ENCODE assay signal across 8 cellular contexts in genomic region chr17:28746611-28747045, GRCh38. TPM values are rescaled to one million over a fixed set of nuclear protein-coding genes. Genes with fewer than 3 reads are reported as not detected.
DNase-seq lines count a peak whose midpoint lies in the region; ATAC-seq and TF ChIP-seq lines count a peak whose summit lies in the region.

No MANE protein-coding gene starts in this region.

- peak overlapping the region; percentile 72 for H3K4me3 ChIP-seq in GM06990 (replicated peaks; ENCODE audit: low read depth, low read length)
- H3K4me3 ChIP-seq in dorsolateral prefrontal cortex, result peak overlapping the region in 53 of 59 donors; percentile 4 to 98 (median 84)
- peak overlapping the region; percentile 78 for H3K4me3 ChIP-seq in neural progenitor cell

- no peak for ATAC-seq in HG03095 (IDR thresholded peaks at IDR 0.05; ENCODE audit: unreplicated experiment)
- ATAC-seq in GM19351 (IDR thresholded peaks at IDR 0.05; ENCODE audit: unreplicated experiment), result no peak
- no peak for ATAC-seq in HG02981 (IDR thresholded peaks at IDR 0.05; ENCODE audit: unreplicated experiment)

- DNase-seq in GM06990 (ENCODE audit: extremely low read depth, insufficient read length), result no peak
- peak; percentile 72 for DNase-seq in NCI-H69 (lab: John Stamatoyannopoulos, UW)
- peak in 7 of 10 donors; percentile 47 to 78 (median 72) for DNase-seq in dorsolateral prefrontal cortex
- DNase-seq in neural progenitor cell (ENCODE audit: low spot score), result peak; percentile 63
- no peak for DNase-seq in NCI-H748 treated with DMSO at 0.1 percent for 48 hours (lab: John Stamatoyannopoulos, UW)

- no peaks in the 10 kb centered on the region for H3K9me3 ChIP-seq in neural progenitor cell (ENCODE audit: low read depth)

- intact Hi-C loops in dorsolateral prefrontal cortex (cut with DNase I), result loop anchor here (5.0 to 10.0 kb wide), 2 partner anchors 62 to 156 kb away; partner anchors contain the start of gene DHRS13 (in 2 of the 2)

- H3K9me3 Mint-ChIP-seq in neural progenitor cell, result no peaks in the 10 kb centered on the region

- TF ChIP-seq CTCF in GM06990 (IDR thresholded peaks at IDR 0.05; ENCODE audit: insufficient read depth, low read length, poor library complexity, severe bottlenecking) (no peak), dorsolateral prefrontal cortex (IDR thresholded peaks at IDR 0.05 in 54 of 56, conservative IDR thresholded peaks at IDR 0.05 in 2 of 56; ENCODE audit: low read depth in 1 of 56, partially characterized antibody in 56 of 56) (peak in 3 of 56 donors; percentile 5 to 14 (median 9)), neural progenitor cell (IDR thresholded peaks at IDR 0.05) (no peak)

- H3K4me3 Mint-ChIP-seq in neural progenitor cell, result peak overlapping the region; percentile 91

- H2AFZ ChIP-seq in neural progenitor cell (replicated peaks), result no peak overlapping the region

- no peak overlapping the region for H3K9ac ChIP-seq in neural progenitor cell

- peaks cover 55% of the 10 kb centered on the region for H3K79me2 ChIP-seq in neural progenitor cell (ENCODE audit: low read depth)

- H3K36me3 ChIP-seq in GM06990 (ENCODE audit: control insufficient read depth, insufficient read depth, low read length) (peaks cover 46% of the 10 kb centered on the region), neural progenitor cell (peaks cover 7% of the 10 kb centered on the region)

- peak overlapping the region; percentile 66 to 100 (median 98) for H3K27ac ChIP-seq in dorsolateral prefrontal cortex
- peak overlapping the region; percentile 41 for H3K27ac ChIP-seq in neural progenitor cell

- H3K27me3 ChIP-seq in GM06990 (replicated peaks; ENCODE audit: control insufficient read depth, insufficient read depth, low read length) (no peaks in the 10 kb centered on the region), dorsolateral prefrontal cortex (no peaks in the 10 kb centered on the region), neural progenitor cell (no peaks in the 10 kb centered on the region)

- H3K36me3 Mint-ChIP-seq in neural progenitor cell, result peaks cover 4% of the 10 kb centered on the region

- peaks cover 16% of the 10 kb centered on the region for H3K4me1 ChIP-seq in neural progenitor cell

- peaks cover 67% of the 10 kb centered on the region for H4K20me1 ChIP-seq in neural progenitor cell (ENCODE audit: low read depth)

- peak overlapping the region; percentile 89 for H3K27ac Mint-ChIP-seq in neural progenitor cell

- peaks cover 31% of the 10 kb centered on the region for H3K4me1 Mint-ChIP-seq in neural progenitor cell

- H3K4me2 ChIP-seq in neural progenitor cell, result peak overlapping the region; percentile 88

- H3K27me3 Mint-ChIP-seq in neural progenitor cell (ENCODE audit: insufficient read depth, low read depth), result peaks cover 4% of the 10 kb centered on the region

- H3F3A ChIP-seq in neural progenitor cell (ENCODE audit: low read depth), result peaks cover 82% of the 10 kb centered on the region

RNA-seq across cellular contexts. Expression of gene TRAF4, which starts 2.8 kb away (rescaled TPM):
- 10 to 100 TPM; 16.6 to 92.5 (median 39.5) TPM for total RNA-seq in dorsolateral prefrontal cortex
- total RNA-seq in neural progenitor cell (ENCODE audit: low replicate concordance), result 32.2 and 94.1 TPM in 2 replicates

RNA-seq across cellular contexts. Expression of gene NEK8, which starts 18.0 kb away (rescaled TPM):
- total RNA-seq in dorsolateral prefrontal cortex (1 to 10 TPM in 118 of 120 experiments, under 1 TPM in 2; 0.96 to 5.8 (median 2.4) TPM), neural progenitor cell (ENCODE audit: low replicate concordance) (3.7 and 9.2 TPM in 2 replicates)

RNA-seq across cellular contexts. Expression of gene TLCD1, which starts 20.6 kb away (rescaled TPM):
- total RNA-seq in dorsolateral prefrontal cortex (10 to 100 TPM in 16 of 120 experiments, 1 to 10 TPM in 104; 2.0 to 22.8 (median 6.6) TPM), neural progenitor cell (ENCODE audit: low replicate concordance) (10.0 and 13.4 TPM in 2 replicates)

RNA-seq across cellular contexts. Expression of gene RPL23A, which starts 26.8 kb away (rescaled TPM):
- total RNA-seq in dorsolateral prefrontal cortex (100 to 1,000 TPM; 343 to 754 (median 490) TPM), neural progenitor cell (ENCODE audit: low replicate concordance) (581 and 932 TPM in 2 replicates)

RNA-seq across cellular contexts. Expression of gene RAB34, which starts 29.0 kb away (rescaled TPM):
- total RNA-seq in dorsolateral prefrontal cortex (10 to 100 TPM; 12.0 to 55.8 (median 25.0) TPM), neural progenitor cell (ENCODE audit: low replicate concordance) (82.8 and 133 TPM in 2 replicates)

Comparison
In these comparisons a context has a peak if more than half of its experiments do, and no peak if none do; other contexts are left out.
1. DNase-seq: peak in NCI-H69 (single experiment), dorsolateral prefrontal cortex (7 of 10) and neural progenitor cell (single experiment); none in GM06990 (single experiment) and NCI-H748 treated with DMSO at 0.1 percent for 48 hours (single experiment).
2. Peak in every context shown above with its lines, with median percentiles within 50 percentile points of each other: H3K4me3 ChIP-seq.